1 cellular context compared by ENCODE assay signal in the genomic region with DNA sequence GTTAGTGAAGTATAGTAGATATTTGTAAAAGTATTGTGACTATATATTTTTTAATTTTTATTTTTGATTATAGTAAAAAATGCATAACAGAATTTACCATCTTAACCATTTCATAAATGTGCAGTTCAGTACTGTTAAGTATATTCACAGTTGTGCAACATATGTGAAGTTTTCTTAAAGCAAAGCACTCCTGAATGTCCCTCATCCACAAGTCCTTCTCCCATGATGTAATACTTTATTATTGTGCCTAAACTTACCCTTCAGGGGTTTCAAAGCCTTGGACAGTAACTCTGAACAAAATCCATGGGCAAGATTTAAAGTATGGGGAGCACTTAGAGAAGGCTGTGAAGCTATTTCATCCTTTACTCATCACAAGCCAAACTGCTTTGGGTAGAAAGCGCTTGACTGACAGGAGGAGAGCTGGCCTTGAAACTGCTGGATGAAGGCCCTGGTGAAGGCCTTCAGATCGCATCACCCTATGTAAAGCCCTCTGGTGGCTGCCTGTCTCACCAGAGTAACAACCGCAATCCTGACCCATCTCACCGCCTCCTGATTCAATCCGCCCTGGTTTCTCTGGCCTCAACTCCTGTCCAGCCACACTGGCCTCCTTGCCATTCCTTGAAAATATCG.
TF ChIP-seq lines count a peak whose summit lies in the region.

No MANE protein-coding gene starts in this region.

TF ChIP-seq in K562, 482 proteins besides CTCF, POLR2A, EP300 and RAD21 (continues in another document):
- TF ChIP-seq ZFX (CRISPR knock-in tag; IDR thresholded peaks at IDR 0.05): peak; percentile 25; the same call in 1 of the 2 replicates
- peak; percentile 50; the same call in 1 of the 2 replicates for TF ChIP-seq ZNF589 (CRISPR knock-in tag; IDR thresholded peaks at IDR 0.05; ENCODE audit: low read depth)
- peak; percentile 53; the same call in 1 of the 2 replicates for TF ChIP-seq MYNN (IDR thresholded peaks at IDR 0.05)
- TF ChIP-seq MYNN (CRISPR knock-in tag; IDR thresholded peaks at IDR 0.05): no peak
- TF ChIP-seq, protein P1, sequence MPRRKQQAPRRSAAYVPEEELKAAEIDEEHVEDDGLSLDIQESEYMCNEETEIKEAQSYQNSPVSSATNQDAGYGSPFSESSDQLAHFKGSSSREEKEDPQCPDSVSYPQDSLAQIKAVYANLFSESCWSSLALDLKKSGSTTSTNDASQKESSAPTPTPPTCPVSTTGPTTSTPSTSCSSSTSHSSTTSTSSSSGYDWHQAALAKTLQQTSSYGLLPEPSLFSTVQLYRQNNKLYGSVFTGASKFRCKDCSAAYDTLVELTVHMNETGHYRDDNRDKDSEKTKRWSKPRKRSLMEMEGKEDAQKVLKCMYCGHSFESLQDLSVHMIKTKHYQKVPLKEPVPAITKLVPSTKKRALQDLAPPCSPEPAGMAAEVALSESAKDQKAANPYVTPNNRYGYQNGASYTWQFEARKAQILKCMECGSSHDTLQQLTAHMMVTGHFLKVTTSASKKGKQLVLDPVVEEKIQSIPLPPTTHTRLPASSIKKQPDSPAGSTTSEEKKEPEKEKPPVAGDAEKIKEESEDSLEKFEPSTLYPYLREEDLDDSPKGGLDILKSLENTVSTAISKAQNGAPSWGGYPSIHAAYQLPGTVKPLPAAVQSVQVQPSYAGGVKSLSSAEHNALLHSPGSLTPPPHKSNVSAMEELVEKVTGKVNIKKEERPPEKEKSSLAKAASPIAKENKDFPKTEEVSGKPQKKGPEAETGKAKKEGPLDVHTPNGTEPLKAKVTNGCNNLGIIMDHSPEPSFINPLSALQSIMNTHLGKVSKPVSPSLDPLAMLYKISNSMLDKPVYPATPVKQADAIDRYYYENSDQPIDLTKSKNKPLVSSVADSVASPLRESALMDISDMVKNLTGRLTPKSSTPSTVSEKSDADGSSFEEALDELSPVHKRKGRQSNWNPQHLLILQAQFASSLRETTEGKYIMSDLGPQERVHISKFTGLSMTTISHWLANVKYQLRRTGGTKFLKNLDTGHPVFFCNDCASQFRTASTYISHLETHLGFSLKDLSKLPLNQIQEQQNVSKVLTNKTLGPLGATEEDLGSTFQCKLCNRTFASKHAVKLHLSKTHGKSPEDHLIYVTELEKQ (CRISPR knock-in tag; IDR thresholded peaks at IDR 0.05): 0 out of 2 replicates have a peak, but pooled peaks have one; percentile 57
- peak; percentile 39 for TF ChIP-seq MEIS2 (IDR thresholded peaks at IDR 0.05; ENCODE audit: partially characterized antibody)
- TF ChIP-seq ZNF239 (CRISPR knock-in tag; IDR thresholded peaks at IDR 0.05): peak; percentile 68
- TF ChIP-seq, protein P2, sequence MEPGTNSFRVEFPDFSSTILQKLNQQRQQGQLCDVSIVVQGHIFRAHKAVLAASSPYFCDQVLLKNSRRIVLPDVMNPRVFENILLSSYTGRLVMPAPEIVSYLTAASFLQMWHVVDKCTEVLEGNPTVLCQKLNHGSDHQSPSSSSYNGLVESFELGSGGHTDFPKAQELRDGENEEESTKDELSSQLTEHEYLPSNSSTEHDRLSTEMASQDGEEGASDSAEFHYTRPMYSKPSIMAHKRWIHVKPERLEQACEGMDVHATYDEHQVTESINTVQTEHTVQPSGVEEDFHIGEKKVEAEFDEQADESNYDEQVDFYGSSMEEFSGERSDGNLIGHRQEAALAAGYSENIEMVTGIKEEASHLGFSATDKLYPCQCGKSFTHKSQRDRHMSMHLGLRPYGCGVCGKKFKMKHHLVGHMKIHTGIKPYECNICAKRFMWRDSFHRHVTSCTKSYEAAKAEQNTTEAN (CRISPR knock-in tag; IDR thresholded peaks at IDR 0.05): no peak
- TF ChIP-seq CXXC5 (CRISPR knock-in tag; IDR thresholded peaks at IDR 0.05): peak; percentile 43
- peak; percentile 23; the same call in 1 of the 2 replicates for TF ChIP-seq ZNF76 (CRISPR knock-in tag; IDR thresholded peaks at IDR 0.05; ENCODE audit: borderline replicate concordance)
- TF ChIP-seq, protein P3, sequence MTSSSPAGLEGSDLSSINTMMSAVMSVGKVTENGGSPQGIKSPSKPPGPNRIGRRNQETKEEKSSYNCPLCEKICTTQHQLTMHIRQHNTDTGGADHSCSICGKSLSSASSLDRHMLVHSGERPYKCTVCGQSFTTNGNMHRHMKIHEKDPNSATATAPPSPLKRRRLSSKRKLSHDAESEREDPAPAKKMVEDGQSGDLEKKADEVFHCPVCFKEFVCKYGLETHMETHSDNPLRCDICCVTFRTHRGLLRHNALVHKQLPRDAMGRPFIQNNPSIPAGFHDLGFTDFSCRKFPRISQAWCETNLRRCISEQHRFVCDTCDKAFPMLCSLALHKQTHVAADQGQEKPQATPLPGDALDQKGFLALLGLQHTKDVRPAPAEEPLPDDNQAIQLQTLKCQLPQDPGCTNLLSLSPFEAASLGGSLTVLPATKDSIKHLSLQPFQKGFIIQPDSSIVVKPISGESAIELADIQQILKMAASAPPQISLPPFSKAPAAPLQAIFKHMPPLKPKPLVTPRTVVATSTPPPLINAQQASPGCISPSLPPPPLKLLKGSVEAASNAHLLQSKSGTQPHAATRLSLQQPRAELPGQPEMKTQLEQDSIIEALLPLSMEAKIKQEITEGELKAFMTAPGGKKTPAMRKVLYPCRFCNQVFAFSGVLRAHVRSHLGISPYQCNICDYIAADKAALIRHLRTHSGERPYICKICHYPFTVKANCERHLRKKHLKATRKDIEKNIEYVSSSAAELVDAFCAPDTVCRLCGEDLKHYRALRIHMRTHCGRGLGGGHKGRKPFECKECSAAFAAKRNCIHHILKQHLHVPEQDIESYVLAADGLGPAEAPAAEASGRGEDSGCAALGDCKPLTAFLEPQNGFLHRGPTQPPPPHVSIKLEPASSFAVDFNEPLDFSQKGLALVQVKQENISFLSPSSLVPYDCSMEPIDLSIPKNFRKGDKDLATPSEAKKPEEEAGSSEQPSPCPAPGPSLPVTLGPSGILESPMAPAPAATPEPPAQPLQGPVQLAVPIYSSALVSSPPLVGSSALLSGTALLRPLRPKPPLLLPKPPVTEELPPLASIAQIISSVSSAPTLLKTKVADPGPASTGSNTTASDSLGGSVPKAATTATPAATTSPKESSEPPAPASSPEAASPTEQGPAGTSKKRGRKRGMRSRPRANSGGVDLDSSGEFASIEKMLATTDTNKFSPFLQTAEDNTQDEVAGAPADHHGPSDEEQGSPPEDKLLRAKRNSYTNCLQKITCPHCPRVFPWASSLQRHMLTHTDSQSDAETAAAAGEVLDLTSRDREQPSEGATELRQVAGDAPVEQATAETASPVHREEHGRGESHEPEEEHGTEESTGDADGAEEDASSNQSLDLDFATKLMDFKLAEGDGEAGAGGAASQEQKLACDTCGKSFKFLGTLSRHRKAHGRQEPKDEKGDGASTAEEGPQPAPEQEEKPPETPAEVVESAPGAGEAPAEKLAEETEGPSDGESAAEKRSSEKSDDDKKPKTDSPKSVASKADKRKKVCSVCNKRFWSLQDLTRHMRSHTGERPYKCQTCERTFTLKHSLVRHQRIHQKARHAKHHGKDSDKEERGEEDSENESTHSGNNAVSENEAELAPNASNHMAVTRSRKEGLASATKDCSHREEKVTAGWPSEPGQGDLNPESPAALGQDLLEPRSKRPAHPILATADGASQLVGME (CRISPR knock-in tag; IDR thresholded peaks at IDR 0.05): peak; percentile 85
- TF ChIP-seq KLF6 (CRISPR knock-in tag; IDR thresholded peaks at IDR 0.05; ENCODE audit: borderline replicate concordance): peak; percentile 58; the same call in 1 of the 2 replicates
- TF ChIP-seq ZNF143 (CRISPR knock-in tag; IDR thresholded peaks at IDR 0.05): no peak
- TF ChIP-seq SNRNP70 (optimal IDR thresholded peaks at IDR 0.05; ENCODE audit: low read depth, low read length): no peak
- no peak for TF ChIP-seq ZNF224 (CRISPR knock-in tag; IDR thresholded peaks at IDR 0.05)
- peak; percentile 65 for TF ChIP-seq CEBPB (tag; IDR thresholded peaks at IDR 0.05)
- TF ChIP-seq, protein P4, sequence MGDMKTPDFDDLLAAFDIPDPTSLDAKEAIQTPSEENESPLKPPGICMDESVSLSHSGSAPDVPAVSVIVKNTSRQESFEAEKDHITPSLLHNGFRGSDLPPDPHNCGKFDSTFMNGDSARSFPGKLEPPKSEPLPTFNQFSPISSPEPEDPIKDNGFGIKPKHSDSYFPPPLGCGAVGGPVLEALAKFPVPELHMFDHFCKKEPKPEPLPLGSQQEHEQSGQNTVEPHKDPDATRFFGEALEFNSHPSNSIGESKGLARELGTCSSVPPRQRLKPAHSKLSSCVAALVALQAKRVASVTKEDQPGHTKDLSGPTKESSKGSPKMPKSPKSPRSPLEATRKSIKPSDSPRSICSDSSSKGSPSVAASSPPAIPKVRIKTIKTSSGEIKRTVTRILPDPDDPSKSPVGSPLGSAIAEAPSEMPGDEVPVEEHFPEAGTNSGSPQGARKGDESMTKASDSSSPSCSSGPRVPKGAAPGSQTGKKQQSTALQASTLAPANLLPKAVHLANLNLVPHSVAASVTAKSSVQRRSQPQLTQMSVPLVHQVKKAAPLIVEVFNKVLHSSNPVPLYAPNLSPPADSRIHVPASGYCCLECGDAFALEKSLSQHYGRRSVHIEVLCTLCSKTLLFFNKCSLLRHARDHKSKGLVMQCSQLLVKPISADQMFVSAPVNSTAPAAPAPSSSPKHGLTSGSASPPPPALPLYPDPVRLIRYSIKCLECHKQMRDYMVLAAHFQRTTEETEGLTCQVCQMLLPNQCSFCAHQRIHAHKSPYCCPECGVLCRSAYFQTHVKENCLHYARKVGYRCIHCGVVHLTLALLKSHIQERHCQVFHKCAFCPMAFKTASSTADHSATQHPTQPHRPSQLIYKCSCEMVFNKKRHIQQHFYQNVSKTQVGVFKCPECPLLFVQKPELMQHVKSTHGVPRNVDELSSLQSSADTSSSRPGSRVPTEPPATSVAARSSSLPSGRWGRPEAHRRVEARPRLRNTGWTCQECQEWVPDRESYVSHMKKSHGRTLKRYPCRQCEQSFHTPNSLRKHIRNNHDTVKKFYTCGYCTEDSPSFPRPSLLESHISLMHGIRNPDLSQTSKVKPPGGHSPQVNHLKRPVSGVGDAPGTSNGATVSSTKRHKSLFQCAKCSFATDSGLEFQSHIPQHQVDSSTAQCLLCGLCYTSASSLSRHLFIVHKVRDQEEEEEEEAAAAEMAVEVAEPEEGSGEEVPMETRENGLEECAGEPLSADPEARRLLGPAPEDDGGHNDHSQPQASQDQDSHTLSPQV (IDR thresholded peaks at IDR 0.05): peak; percentile 42
- TF ChIP-seq OTX1 (CRISPR knock-in tag; IDR thresholded peaks at IDR 0.05): no peak
- TF ChIP-seq, protein P5, sequence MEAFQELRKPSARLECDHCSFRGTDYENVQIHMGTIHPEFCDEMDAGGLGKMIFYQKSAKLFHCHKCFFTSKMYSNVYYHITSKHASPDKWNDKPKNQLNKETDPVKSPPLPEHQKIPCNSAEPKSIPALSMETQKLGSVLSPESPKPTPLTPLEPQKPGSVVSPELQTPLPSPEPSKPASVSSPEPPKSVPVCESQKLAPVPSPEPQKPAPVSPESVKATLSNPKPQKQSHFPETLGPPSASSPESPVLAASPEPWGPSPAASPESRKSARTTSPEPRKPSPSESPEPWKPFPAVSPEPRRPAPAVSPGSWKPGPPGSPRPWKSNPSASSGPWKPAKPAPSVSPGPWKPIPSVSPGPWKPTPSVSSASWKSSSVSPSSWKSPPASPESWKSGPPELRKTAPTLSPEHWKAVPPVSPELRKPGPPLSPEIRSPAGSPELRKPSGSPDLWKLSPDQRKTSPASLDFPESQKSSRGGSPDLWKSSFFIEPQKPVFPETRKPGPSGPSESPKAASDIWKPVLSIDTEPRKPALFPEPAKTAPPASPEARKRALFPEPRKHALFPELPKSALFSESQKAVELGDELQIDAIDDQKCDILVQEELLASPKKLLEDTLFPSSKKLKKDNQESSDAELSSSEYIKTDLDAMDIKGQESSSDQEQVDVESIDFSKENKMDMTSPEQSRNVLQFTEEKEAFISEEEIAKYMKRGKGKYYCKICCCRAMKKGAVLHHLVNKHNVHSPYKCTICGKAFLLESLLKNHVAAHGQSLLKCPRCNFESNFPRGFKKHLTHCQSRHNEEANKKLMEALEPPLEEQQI (IDR thresholded peaks at IDR 0.05): no peak
- TF ChIP-seq, protein P6, sequence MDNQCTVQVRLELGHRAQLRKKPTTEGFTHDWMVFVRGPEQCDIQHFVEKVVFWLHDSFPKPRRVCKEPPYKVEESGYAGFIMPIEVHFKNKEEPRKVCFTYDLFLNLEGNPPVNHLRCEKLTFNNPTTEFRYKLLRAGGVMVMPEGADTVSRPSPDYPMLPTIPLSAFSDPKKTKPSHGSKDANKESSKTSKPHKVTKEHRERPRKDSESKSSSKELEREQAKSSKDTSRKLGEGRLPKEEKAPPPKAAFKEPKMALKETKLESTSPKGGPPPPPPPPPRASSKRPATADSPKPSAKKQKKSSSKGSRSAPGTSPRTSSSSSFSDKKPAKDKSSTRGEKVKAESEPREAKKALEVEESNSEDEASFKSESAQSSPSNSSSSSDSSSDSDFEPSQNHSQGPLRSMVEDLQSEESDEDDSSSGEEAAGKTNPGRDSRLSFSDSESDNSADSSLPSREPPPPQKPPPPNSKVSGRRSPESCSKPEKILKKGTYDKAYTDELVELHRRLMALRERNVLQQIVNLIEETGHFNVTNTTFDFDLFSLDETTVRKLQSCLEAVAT (IDR thresholded peaks at IDR 0.05): 0 out of 4 replicates have a peak, but pooled peaks of 1 of the 2 experiments have one; percentile 28
- TF ChIP-seq CEBPG (CRISPR knock-in tag; IDR thresholded peaks at IDR 0.05): no peak
- peak in 1 of 2 experiments; percentile 71; a peak in 2 of 4 replicates for TF ChIP-seq CEBPG (tag; conservative IDR thresholded peaks at IDR 0.05 in 1 of 2, IDR thresholded peaks at IDR 0.05 in 1 of 2)
- TF ChIP-seq, protein P7, sequence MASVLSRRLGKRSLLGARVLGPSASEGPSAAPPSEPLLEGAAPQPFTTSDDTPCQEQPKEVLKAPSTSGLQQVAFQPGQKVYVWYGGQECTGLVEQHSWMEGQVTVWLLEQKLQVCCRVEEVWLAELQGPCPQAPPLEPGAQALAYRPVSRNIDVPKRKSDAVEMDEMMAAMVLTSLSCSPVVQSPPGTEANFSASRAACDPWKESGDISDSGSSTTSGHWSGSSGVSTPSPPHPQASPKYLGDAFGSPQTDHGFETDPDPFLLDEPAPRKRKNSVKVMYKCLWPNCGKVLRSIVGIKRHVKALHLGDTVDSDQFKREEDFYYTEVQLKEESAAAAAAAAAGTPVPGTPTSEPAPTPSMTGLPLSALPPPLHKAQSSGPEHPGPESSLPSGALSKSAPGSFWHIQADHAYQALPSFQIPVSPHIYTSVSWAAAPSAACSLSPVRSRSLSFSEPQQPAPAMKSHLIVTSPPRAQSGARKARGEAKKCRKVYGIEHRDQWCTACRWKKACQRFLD (CRISPR knock-in tag; IDR thresholded peaks at IDR 0.05): peak; percentile 69; the same call in 1 of the 2 replicates
- TF ChIP-seq ZNF75A (CRISPR knock-in tag; IDR thresholded peaks at IDR 0.05): no peak
- TF ChIP-seq, protein P8, sequence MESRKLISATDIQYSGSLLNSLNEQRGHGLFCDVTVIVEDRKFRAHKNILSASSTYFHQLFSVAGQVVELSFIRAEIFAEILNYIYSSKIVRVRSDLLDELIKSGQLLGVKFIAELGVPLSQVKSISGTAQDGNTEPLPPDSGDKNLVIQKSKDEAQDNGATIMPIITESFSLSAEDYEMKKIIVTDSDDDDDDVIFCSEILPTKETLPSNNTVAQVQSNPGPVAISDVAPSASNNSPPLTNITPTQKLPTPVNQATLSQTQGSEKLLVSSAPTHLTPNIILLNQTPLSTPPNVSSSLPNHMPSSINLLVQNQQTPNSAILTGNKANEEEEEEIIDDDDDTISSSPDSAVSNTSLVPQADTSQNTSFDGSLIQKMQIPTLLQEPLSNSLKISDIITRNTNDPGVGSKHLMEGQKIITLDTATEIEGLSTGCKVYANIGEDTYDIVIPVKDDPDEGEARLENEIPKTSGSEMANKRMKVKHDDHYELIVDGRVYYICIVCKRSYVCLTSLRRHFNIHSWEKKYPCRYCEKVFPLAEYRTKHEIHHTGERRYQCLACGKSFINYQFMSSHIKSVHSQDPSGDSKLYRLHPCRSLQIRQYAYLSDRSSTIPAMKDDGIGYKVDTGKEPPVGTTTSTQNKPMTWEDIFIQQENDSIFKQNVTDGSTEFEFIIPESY (CRISPR knock-in tag; IDR thresholded peaks at IDR 0.05): peak; percentile 41; the same call in 1 of the 2 replicates
- peak; percentile 77; the same call in 1 of the 2 replicates for TF ChIP-seq MIER1 (IDR thresholded peaks at IDR 0.05; ENCODE audit: low read depth)
